In the genomic region with DNA sequence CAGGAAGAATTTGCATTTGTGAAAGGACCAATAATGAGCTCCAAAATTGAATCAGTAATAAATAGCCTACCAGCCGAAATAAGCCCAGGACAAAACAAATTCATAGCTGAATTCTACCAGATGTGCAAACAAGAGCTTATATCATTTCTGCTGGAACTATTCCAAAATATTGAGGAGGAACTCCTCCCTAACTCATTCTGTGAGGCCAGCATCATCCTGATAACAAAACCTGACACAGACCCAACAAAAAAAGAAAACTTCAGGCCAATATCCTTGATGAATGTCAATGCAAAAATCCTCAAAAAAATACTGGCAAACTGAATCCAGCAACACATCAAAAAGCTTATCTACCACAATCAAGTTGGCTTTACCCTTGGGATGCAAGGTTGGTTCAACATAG, we compare ENCODE assay signal across 36 cellular contexts. TPM values are rescaled to one million over a fixed set of nuclear protein-coding genes. Genes with fewer than 3 reads are reported as not detected.
"Had no signal": no experiment of that assay in that cellular context is flagged by ENCODE, and none has a peak within 500 bp of the region (broad histone marks: within the 10 kb centered on the region; RNA-seq: fewer than 3 reads in every experiment).

No MANE protein-coding gene starts in this region.

- H2AFZ ChIP-seq: hepatocyte had no signal

- H3K27ac ChIP-seq: brain microvascular endothelial cell, coronary artery, dorsolateral prefrontal cortex, esophagus squamous epithelium, gastroesophageal sphincter, heart right ventricle, hepatocyte had no signal

- H3K4me3 ChIP-seq: coronary artery, dorsolateral prefrontal cortex, esophagus squamous epithelium, gastroesophageal sphincter, heart right ventricle, hepatocyte had no signal

- H3K36me3 ChIP-seq: brain microvascular endothelial cell, esophagus squamous epithelium, gastroesophageal sphincter, heart right ventricle had no signal

- H3K4me1 Mint-ChIP-seq: activated CD4-positive, alpha-beta memory T cell treated with anti-CD3 and anti-CD28 coated beads, Interleukin-2, amount 10 ng/mL, durations not matched to agents 7 days and 5 days; activated CD4-positive, alpha-beta T cell treated with anti-CD3 and anti-CD28 coated beads for 36 hours; activated CD4-positive, alpha-beta T cell treated with anti-CD3 and anti-CD28 coated beads, Interleukin-2, amount 10 ng/mL, durations not matched to agents 24 days and 14 days; central memory CD8-positive, alpha-beta T cell had no signal

- H3K4me3 Mint-ChIP-seq: activated CD4-positive, alpha-beta memory T cell treated with anti-CD3 and anti-CD28 coated beads, Interleukin-2, amount 10 ng/mL, durations not matched to agents 7 days and 5 days; activated CD4-positive, alpha-beta T cell treated with anti-CD3 and anti-CD28 coated beads for 36 hours; activated CD4-positive, alpha-beta T cell treated with anti-CD3 and anti-CD28 coated beads, Interleukin-2, amount 10 ng/mL, durations not matched to agents 24 days and 14 days; activated naive CD8-positive, alpha-beta T cell; activated T-cell treated with anti-CD3 and anti-CD28 coated beads, Interleukin-2, amount 50 U/mL, for 24 hours; activated T-cell treated with anti-CD3 and anti-CD28 coated beads, Interleukin-2, amount 50 U/mL, for 72 hours; central memory CD8-positive, alpha-beta T cell; dendritic cell treated with granulocyte-macrophage colony-stimulating factor and Interleukin-4, amounts not matched to agents 40 ng/mL and 50 ng/mL, for 4 days had no signal

- H3K27me3 ChIP-seq: brain microvascular endothelial cell, esophagus squamous epithelium, gastroesophageal sphincter, heart right ventricle, hepatocyte had no signal

- H3K36me3 Mint-ChIP-seq: activated naive CD8-positive, alpha-beta T cell had no signal

- H3K27ac Mint-ChIP-seq: activated CD4-positive, alpha-beta memory T cell treated with anti-CD3 and anti-CD28 coated beads, Interleukin-2, amount 10 ng/mL, durations not matched to agents 7 days and 5 days; activated CD4-positive, alpha-beta T cell treated with anti-CD3 and anti-CD28 coated beads for 36 hours; activated CD4-positive, alpha-beta T cell treated with anti-CD3 and anti-CD28 coated beads, Interleukin-2, amount 10 ng/mL, durations not matched to agents 24 days and 14 days; activated naive CD8-positive, alpha-beta T cell; activated T-cell treated with anti-CD3 and anti-CD28 coated beads, Interleukin-2, amount 50 U/mL, for 24 hours; activated T-cell treated with anti-CD3 and anti-CD28 coated beads, Interleukin-2, amount 50 U/mL, for 72 hours; dendritic cell treated with granulocyte-macrophage colony-stimulating factor and Interleukin-4, amounts not matched to agents 40 ng/mL and 50 ng/mL, for 4 days had no signal

- DNase-seq: activated CD4-positive, alpha-beta memory T cell treated with anti-CD3 and anti-CD28 coated beads, Interleukin-2, amount 10 ng/mL, durations not matched to agents 7 days and 5 days; activated CD4-positive, alpha-beta T cell treated with anti-CD3 and anti-CD28 coated beads for 36 hours; activated CD4-positive, alpha-beta T cell treated with anti-CD3 and anti-CD28 coated beads, Interleukin-2, amount 10 ng/mL, durations not matched to agents 24 days and 14 days; activated CD4-positive, CD25-positive, alpha-beta regulatory T cell; activated CD4-positive, CD25-positive, alpha-beta regulatory T cell treated with anti-CD3 and anti-CD28 coated beads, Interleukin-2, amount 50 U/mL, for 72 hours; activated CD8-positive, alpha-beta memory T cell treated with anti-CD3 and anti-CD28 coated beads, Interleukin-2, amount 50 U/mL, for 48 hours; activated effector memory CD4-positive, alpha-beta T cell treated with Interleukin-2 at 50 U/mL for 16 hours; activated gamma-delta T cell treated with Interleukin-2 at 50 U/mL for 16 hours; activated naive CD4-positive, alpha-beta T cell treated with anti-CD3 and anti-CD28 coated beads, Interleukin-2, amount 50 U/mL, for 16 hours; activated naive CD4-positive, alpha-beta T cell treated with Interleukin-2 at 50 U/mL for 16 hours; activated T-cell treated with anti-CD3 and anti-CD28 coated beads for 4 hours; activated T-cell treated with anti-CD3 and anti-CD28 coated beads, Interleukin-2, amount 50 U/mL, for 24 hours; activated T-cell treated with anti-CD3 and anti-CD28 coated beads, Interleukin-2, amount 50 U/mL, for 72 hours; amniotic stem cell; anterior cingulate cortex; brain microvascular endothelial cell; dorsolateral prefrontal cortex; effector memory CD4-positive, alpha-beta T cell; esophagus squamous epithelium; foreskin melanocyte; heart right ventricle; T-helper 2 cell had no signal

- FAIRE-seq: astrocyte, bronchial epithelial cell had no signal

- H3K4me2 ChIP-seq: hepatocyte had no signal

- H3K9me3 ChIP-seq: gastroesophageal sphincter had no signal

- H3K79me2 ChIP-seq: hepatocyte had no signal

- H3K4me1 ChIP-seq: esophagus squamous epithelium, gastroesophageal sphincter, heart right ventricle had no signal

- H3K9me3 Mint-ChIP-seq: activated CD4-positive, alpha-beta memory T cell treated with anti-CD3 and anti-CD28 coated beads, Interleukin-2, amount 10 ng/mL, durations not matched to agents 7 days and 5 days; activated CD4-positive, alpha-beta T cell treated with anti-CD3 and anti-CD28 coated beads, Interleukin-2, amount 10 ng/mL, durations not matched to agents 24 days and 14 days; activated T-cell treated with anti-CD3 and anti-CD28 coated beads, Interleukin-2, amount 50 U/mL, for 24 hours; activated T-cell treated with anti-CD3 and anti-CD28 coated beads, Interleukin-2, amount 50 U/mL, for 72 hours; central memory CD8-positive, alpha-beta T cell; dendritic cell treated with granulocyte-macrophage colony-stimulating factor and Interleukin-4, amounts not matched to agents 40 ng/mL and 50 ng/mL, for 4 days had no signal

- ATAC-seq: activated CD4-positive, alpha-beta T cell treated with anti-CD3 and anti-CD28 coated beads for 36 hours; activated T-cell treated with anti-CD3 and anti-CD28 coated beads, Interleukin-2, amount 50 U/mL, for 72 hours; gastroesophageal sphincter; heart right ventricle had no signal

RNA-seq across cellular contexts. Expression of gene SPRR2E, which starts 6.6 kb away (rescaled TPM):
- total RNA-seq: activated CD4-positive, alpha-beta memory T cell treated with anti-CD3 and anti-CD28 coated beads, Interleukin-2, amount 10 ng/mL, durations not matched to agents 7 days and 5 days; activated CD4-positive, alpha-beta T cell treated with anti-CD3 and anti-CD28 coated beads for 36 hours; activated CD4-positive, alpha-beta T cell treated with anti-CD3 and anti-CD28 coated beads, Interleukin-2, amount 10 ng/mL, durations not matched to agents 24 days and 14 days; activated T-cell treated with anti-CD3 and anti-CD28 coated beads, Interleukin-2, amount 50 U/mL, for 72 hours; astrocyte; cardiac septum; cerebellum; dorsolateral prefrontal cortex; fibroblast of lung; fibroblast of villous mesenchyme; glomerular endothelial cell; heart right ventricle; hepatocyte; T-helper 1 cell treated with Interleukin-12 subunit alpha and Interleukin-12 subunit beta and Interleukin-4 antibody, amounts not matched to agents 30 ng/mL and 1 ng/mL, for 36 hours had no signal
- polyA plus RNA-seq: fibroblast of lung, hepatocyte had no signal

RNA-seq across cellular contexts. Expression of gene SPRR2B, which starts 16.3 kb away (rescaled TPM):
- total RNA-seq: activated CD4-positive, alpha-beta memory T cell treated with anti-CD3 and anti-CD28 coated beads, Interleukin-2, amount 10 ng/mL, durations not matched to agents 7 days and 5 days; activated CD4-positive, alpha-beta T cell treated with anti-CD3 and anti-CD28 coated beads for 36 hours; activated CD4-positive, alpha-beta T cell treated with anti-CD3 and anti-CD28 coated beads, Interleukin-2, amount 10 ng/mL, durations not matched to agents 24 days and 14 days; activated T-cell treated with anti-CD3 and anti-CD28 coated beads, Interleukin-2, amount 50 U/mL, for 72 hours; astrocyte; bronchial epithelial cell; cardiac septum; cerebellum; dorsolateral prefrontal cortex; fibroblast of lung; fibroblast of villous mesenchyme; gastroesophageal sphincter; glomerular endothelial cell; heart right ventricle; hepatocyte; T-helper 1 cell treated with Interleukin-12 subunit alpha and Interleukin-12 subunit beta and Interleukin-4 antibody, amounts not matched to agents 30 ng/mL and 1 ng/mL, for 36 hours had no signal
- polyA plus RNA-seq: fibroblast of lung, heart right ventricle, hepatocyte had no signal

RNA-seq across cellular contexts. Expression of gene SPRR2F, which starts 25.6 kb away (rescaled TPM):
- total RNA-seq: activated CD4-positive, alpha-beta memory T cell treated with anti-CD3 and anti-CD28 coated beads, Interleukin-2, amount 10 ng/mL, durations not matched to agents 7 days and 5 days; activated CD4-positive, alpha-beta T cell treated with anti-CD3 and anti-CD28 coated beads for 36 hours; activated CD4-positive, alpha-beta T cell treated with anti-CD3 and anti-CD28 coated beads, Interleukin-2, amount 10 ng/mL, durations not matched to agents 24 days and 14 days; activated T-cell treated with anti-CD3 and anti-CD28 coated beads, Interleukin-2, amount 50 U/mL, for 72 hours; astrocyte; bronchial epithelial cell; cardiac septum; cerebellum; dorsolateral prefrontal cortex; fibroblast of lung; fibroblast of villous mesenchyme; glomerular endothelial cell; heart right ventricle; T-helper 1 cell treated with Interleukin-12 subunit alpha and Interleukin-12 subunit beta and Interleukin-4 antibody, amounts not matched to agents 30 ng/mL and 1 ng/mL, for 36 hours had no signal
- polyA plus RNA-seq: fibroblast of lung, heart right ventricle had no signal

RNA-seq across cellular contexts. Expression of gene SPRR2A, which starts 30.4 kb away (rescaled TPM):
- total RNA-seq: activated CD4-positive, alpha-beta memory T cell treated with anti-CD3 and anti-CD28 coated beads, Interleukin-2, amount 10 ng/mL, durations not matched to agents 7 days and 5 days; activated CD4-positive, alpha-beta T cell treated with anti-CD3 and anti-CD28 coated beads for 36 hours; activated CD4-positive, alpha-beta T cell treated with anti-CD3 and anti-CD28 coated beads, Interleukin-2, amount 10 ng/mL, durations not matched to agents 24 days and 14 days; activated T-cell treated with anti-CD3 and anti-CD28 coated beads, Interleukin-2, amount 50 U/mL, for 72 hours; astrocyte; cardiac septum; cerebellum; dorsolateral prefrontal cortex; fibroblast of lung; fibroblast of villous mesenchyme; glomerular endothelial cell; heart right ventricle; hepatocyte; T-helper 1 cell treated with Interleukin-12 subunit alpha and Interleukin-12 subunit beta and Interleukin-4 antibody, amounts not matched to agents 30 ng/mL and 1 ng/mL, for 36 hours had no signal
- polyA plus RNA-seq: fibroblast of lung, hepatocyte had no signal

RNA-seq across cellular contexts. Expression of gene SPRR2D, which starts 46.8 kb away (rescaled TPM):
- total RNA-seq: activated CD4-positive, alpha-beta memory T cell treated with anti-CD3 and anti-CD28 coated beads, Interleukin-2, amount 10 ng/mL, durations not matched to agents 7 days and 5 days; activated CD4-positive, alpha-beta T cell treated with anti-CD3 and anti-CD28 coated beads for 36 hours; activated CD4-positive, alpha-beta T cell treated with anti-CD3 and anti-CD28 coated beads, Interleukin-2, amount 10 ng/mL, durations not matched to agents 24 days and 14 days; activated T-cell treated with anti-CD3 and anti-CD28 coated beads, Interleukin-2, amount 50 U/mL, for 72 hours; cardiac septum; cerebellum; dorsolateral prefrontal cortex; fibroblast of lung; fibroblast of villous mesenchyme; glomerular endothelial cell; heart right ventricle; hepatocyte; T-helper 1 cell treated with Interleukin-12 subunit alpha and Interleukin-12 subunit beta and Interleukin-4 antibody, amounts not matched to agents 30 ng/mL and 1 ng/mL, for 36 hours had no signal
- polyA plus RNA-seq: fibroblast of lung, hepatocyte had no signal
